Comparison of ENCODE assay signal across 20 cellular contexts in the genomic region with DNA sequence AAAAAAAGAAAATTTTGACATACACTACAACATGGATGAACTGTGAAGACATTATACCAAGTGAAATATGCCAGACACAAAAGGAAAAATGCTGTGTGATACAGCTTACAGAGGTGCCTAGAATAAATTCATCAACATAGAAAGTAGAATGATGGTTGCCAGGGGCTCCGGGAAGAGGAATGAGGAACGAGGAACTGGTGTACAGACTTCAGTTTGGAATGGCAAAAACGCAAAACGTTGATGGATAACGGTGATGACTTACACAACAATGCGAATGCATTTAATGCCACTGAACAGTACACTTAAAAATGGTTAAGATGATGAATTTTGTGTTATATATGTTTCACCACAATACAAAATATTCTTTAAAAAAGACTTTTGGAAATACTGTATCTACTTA.
DNase-seq lines count a peak whose midpoint lies in the region; FAIRE-seq and TF ChIP-seq lines count a peak whose summit lies in the region.
"Had no signal": no experiment of that assay in that cellular context is flagged by ENCODE, and none has a peak within 500 bp of the region (broad histone marks: within the 10 kb centered on the region; RNA-seq: fewer than 3 reads in every experiment).

No MANE protein-coding gene starts in this region.

- H3K4me1 ChIP-seq in tibial artery = no peaks in the 10 kb centered on the region
- H3K4me1 ChIP-seq: BE2C had no signal

- no peaks in the 10 kb centered on the region for H3K27me3 Mint-ChIP-seq in nephron progenitor cell (ENCODE audit: low read depth, poor library complexity)
- H3K27me3 Mint-ChIP-seq: CD4-positive, alpha-beta memory T cell; CD4-positive, CD25-positive, alpha-beta regulatory T cell; CD8-positive, alpha-beta memory T cell had no signal

- no peak overlapping the region for H3K4me3 Mint-ChIP-seq in nephron progenitor cell
- H3K4me3 Mint-ChIP-seq: CD14-positive monocyte; CD4-positive, alpha-beta memory T cell; CD4-positive, CD25-positive, alpha-beta regulatory T cell; CD8-positive, alpha-beta memory T cell had no signal

- H3K27me3 ChIP-seq in tibial artery = no peaks in the 10 kb centered on the region
- H3K27me3 ChIP-seq: BE2C, BLaER1 had no signal

- H3K36me3 ChIP-seq in tibial artery = peaks cover 47 to 62% (median 48%) of the 10 kb centered on the region in 3 donors
- H3K36me3 ChIP-seq: BE2C had no signal

- TF ChIP-seq CTCF in nephron progenitor cell (IDR thresholded peaks at IDR 0.05) (no peak), tibial artery (IDR thresholded peaks at IDR 0.05) (no peak)

- H3K9me3 ChIP-seq in tibial artery = no peaks in the 10 kb centered on the region
- H3K9me3 ChIP-seq: BE2C, BLaER1 had no signal

- H3K9me3 Mint-ChIP-seq in nephron progenitor cell = no peaks in the 10 kb centered on the region
- H3K9me3 Mint-ChIP-seq: CD4-positive, alpha-beta memory T cell; CD8-positive, alpha-beta memory T cell had no signal

- peak overlapping the region; percentile 73 for H3K27ac Mint-ChIP-seq in nephron progenitor cell
- H3K27ac Mint-ChIP-seq: CD14-positive monocyte; CD4-positive, alpha-beta memory T cell; CD8-positive, alpha-beta memory T cell had no signal

- no peak for FAIRE-seq in frontal cortex (lab: Jason Lieb, UNC)
- FAIRE-seq: G401.6, GM12891, GM19239 had no signal

- intact Hi-C loops in tibial artery (cut with DNase I; ENCODE audit: low total_unique reads) = no loop called here

- DNase-seq in MV-4-11 (lab: John Stamatoyannopoulos, UW) (peak; percentile 26), nephron progenitor cell (no peak), tibial artery (no peak), NCI-H146 (lab: John Stamatoyannopoulos, UW) (no peak), frontal cortex (ENCODE audit: low spot score in 2 of 2) (no peak)
- DNase-seq: 8988T; ACHN; BE2C; C1 segment of cervical spinal cord; CD4-positive, alpha-beta memory T cell; CD4-positive, CD25-positive, alpha-beta regulatory T cell; CD8-positive, alpha-beta memory T cell; COR-L47; DMS79 treated with DMSO at 0.1 percent for 48 hours; GF-D8 had no signal

- H3K36me3 Mint-ChIP-seq in nephron progenitor cell (ENCODE audit: low read depth) = peaks cover 48% of the 10 kb centered on the region

- no peak overlapping the region for H3K27ac ChIP-seq in tibial artery
- H3K27ac ChIP-seq: BLaER1 had no signal

- no peak overlapping the region for H3K4me3 ChIP-seq in tibial artery
- H3K4me3 ChIP-seq: BLaER1 had no signal

- H3K4me1 Mint-ChIP-seq in nephron progenitor cell = peaks cover 46% of the 10 kb centered on the region
- H3K4me1 Mint-ChIP-seq: CD4-positive, alpha-beta memory T cell; CD8-positive, alpha-beta memory T cell had no signal
